Comparison of ENCODE assay signal across 25 cellular contexts in genomic region chr11:9847636-9848035, GRCh38.
"Had no signal": no experiment of that assay in that cellular context is flagged by ENCODE, and none has a peak within 500 bp of the region (broad histone marks: within the 10 kb centered on the region; RNA-seq: fewer than 3 reads in every experiment).

No MANE protein-coding gene starts in this region.

- H3K4me1 ChIP-seq: gastrocnemius medialis, vagina had no signal

- H3K4me3 ChIP-seq: gastrocnemius medialis, left ventricle myocardium inferior, lung, skin epidermis, vagina had no signal

- DNase-seq: activated CD4-positive, alpha-beta T cell treated with anti-CD3 and anti-CD28 coated beads for 36 hours; activated CD4-positive, CD25-positive, alpha-beta regulatory T cell; activated CD8-positive, alpha-beta memory T cell treated with anti-CD3 and anti-CD28 coated beads, Interleukin-2, amount 10 ng/mL, durations not matched to agents 7 days and 5 days; activated CD8-positive, alpha-beta T cell treated with anti-CD3 and anti-CD28 coated beads, Interleukin-2, amount 10 ng/mL, durations not matched to agents 7 days and 5 days; activated naive CD4-positive, alpha-beta T cell; activated T-cell treated with anti-CD3 and anti-CD28 coated beads for 4 hours; activated T-cell treated with anti-CD3 and anti-CD28 coated beads, Interleukin-2, amount 50 U/mL, for 72 hours; anterior cingulate cortex; cerebellar nuclear complex; cortex of kidney; gastrocnemius medialis; glutamatergic neuron; islet precursor cell; left ventricle myocardium inferior; naive thymus-derived CD4-positive, alpha-beta T cell; nucleus accumbens; right cardiac atrium; stimulated activated CD4-positive, alpha-beta T cell treated with anti-CD3 and anti-CD28 coated beads, Interleukin-12 subunit alpha, Interleukin-12 subunit beta, amount 100 ng/mL, for 4 hours; stimulated activated CD4-positive, alpha-beta T cell treated with anti-CD3 and anti-CD28 coated beads, Interleukin-4, amount 100 ng/mL, for 1 hour; T-helper 1 cell had no signal

- H3K27me3 ChIP-seq: gastrocnemius medialis, vagina had no signal

- ATAC-seq: activated CD4-positive, alpha-beta T cell treated with anti-CD3 and anti-CD28 coated beads for 36 hours; activated CD8-positive, alpha-beta memory T cell treated with anti-CD3 and anti-CD28 coated beads, Interleukin-2, amount 10 ng/mL, durations not matched to agents 7 days and 5 days; activated CD8-positive, alpha-beta T cell treated with anti-CD3 and anti-CD28 coated beads, Interleukin-2, amount 10 ng/mL, durations not matched to agents 7 days and 5 days; activated naive CD4-positive, alpha-beta T cell treated with anti-CD3 and anti-CD28 coated beads, Interleukin-2, amount 50 U/mL, for 72 hours; activated T-cell treated with anti-CD3 and anti-CD28 coated beads, Interleukin-2, amount 50 U/mL, for 72 hours; gastrocnemius medialis; naive thymus-derived CD4-positive, alpha-beta T cell; right cardiac atrium; stimulated activated effector memory CD8-positive, alpha-beta T cell treated with anti-CD3 and anti-CD28 coated beads, Interleukin-12 subunit alpha, Interleukin-12 subunit beta, amount 100 ng/mL, for 72 hours had no signal

- H3K9me3 ChIP-seq: gastrocnemius medialis, left ventricle myocardium inferior, vagina had no signal

- H3K27ac ChIP-seq: gastrocnemius medialis, left ventricle myocardium inferior, skin epidermis, vagina had no signal
